ENCODE assay signal across 8 cellular contexts in the genomic region with DNA sequence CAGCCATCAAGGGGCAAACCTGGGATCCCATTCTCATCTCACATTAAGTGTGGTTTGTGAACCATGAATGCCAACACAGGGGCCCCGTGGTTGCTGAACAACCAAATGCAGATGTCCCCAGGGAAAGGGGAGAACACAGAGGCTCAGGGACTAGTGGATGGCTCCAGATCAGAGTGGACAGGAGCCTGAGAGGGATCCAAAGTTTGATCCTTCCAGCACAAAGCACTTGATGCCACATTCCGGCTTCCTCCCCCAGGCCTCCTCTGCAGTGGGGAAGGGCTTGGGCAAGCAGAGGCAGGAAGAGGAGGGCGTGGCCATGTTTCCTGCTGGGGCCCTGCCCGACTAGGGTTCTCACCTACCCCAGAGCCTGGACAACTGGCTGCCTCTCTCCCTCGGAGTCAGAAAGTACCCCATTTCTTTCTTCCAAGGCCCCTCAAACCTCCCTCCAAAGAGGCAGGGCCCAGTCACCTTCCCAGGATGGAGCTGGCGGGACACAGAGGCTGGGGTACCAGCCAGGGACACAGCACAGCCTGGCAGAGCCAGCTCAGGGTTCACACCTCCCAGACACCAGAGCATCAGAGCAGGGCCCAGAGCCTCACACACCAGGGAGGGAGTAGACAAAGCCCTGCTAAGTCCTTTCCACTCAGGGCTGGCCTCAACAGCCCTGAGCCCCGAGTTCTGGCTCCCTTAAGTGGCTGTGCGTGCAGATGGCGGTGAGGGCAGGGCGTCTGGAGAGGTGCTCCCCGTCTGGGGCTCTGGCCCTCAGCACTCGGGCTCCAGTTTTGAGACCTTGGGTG.
DNase-seq lines count a peak whose midpoint lies in the region; ATAC-seq lines count a peak whose summit lies in the region.

No MANE protein-coding gene starts in this region.

- H3K4me1 ChIP-seq in iPS-15b (ENCODE audit: control insufficient read depth, insufficient read depth, low read length), result peaks cover 17% of the 10 kb centered on the region

- no peaks in the 10 kb centered on the region for H3K27me3 ChIP-seq in iPS-15b (ENCODE audit: control insufficient read depth, insufficient read depth, low read length)

- H3K9ac ChIP-seq in iPS-15b (ENCODE audit: low read depth, low read length), result peak overlapping the region; percentile 32

- DNase-seq in DMS153 treated with DMSO at 0.1 percent for 48 hours (lab: John Stamatoyannopoulos, UW; ENCODE audit: unreplicated experiment), result peak; percentile 17
- DNase-seq in DMS153 (lab: John Stamatoyannopoulos, UW), result no peak
- peak; percentile 69 for DNase-seq in OCI-M1 (lab: John Stamatoyannopoulos, UW)
- peak; percentile 47 for DNase-seq in activated T-helper 9 cell treated with anti-CD3 and anti-CD28 coated beads, Interleukin-2, amount 50 U/mL, for 16 hours (ENCODE audit: low read depth)
- peak; percentile 85 for DNase-seq in stimulated activated CD4-positive, alpha-beta T cell treated with anti-CD3 and anti-CD28 coated beads, Interleukin-15, amount 100 ng/mL, for 24 hours
- DNase-seq in NCI-H774 (lab: John Stamatoyannopoulos, UW), result no peak

- no peaks in the 10 kb centered on the region for H3K36me3 ChIP-seq in iPS-15b (ENCODE audit: control insufficient read depth, insufficient read depth, low read length)

- no peak for ATAC-seq in GM18520 (IDR thresholded peaks at IDR 0.05; ENCODE audit: unreplicated experiment)

- H3K9me3 ChIP-seq in iPS-15b (ENCODE audit: control insufficient read depth, insufficient read depth, low read length), result no peaks in the 10 kb centered on the region

- H3K4me3 ChIP-seq in iPS-15b (ENCODE audit: low read depth, low read length), result peak overlapping the region; percentile 84

Comparison
In these comparisons a context has a peak if more than half of its experiments do, and no peak if none do; other contexts are left out.
1. DNase-seq: peak in DMS153 treated with DMSO at 0.1 percent for 48 hours (single experiment), OCI-M1 (single experiment), activated T-helper 9 cell treated with anti-CD3 and anti-CD28 coated beads, Interleukin-2, amount 50 U/mL, for 16 hours (single experiment) and stimulated activated CD4-positive, alpha-beta T cell treated with anti-CD3 and anti-CD28 coated beads, Interleukin-15, amount 100 ng/mL, for 24 hours (single experiment); none in DMS153 (single experiment) and NCI-H774 (single experiment).